In the genomic region with DNA sequence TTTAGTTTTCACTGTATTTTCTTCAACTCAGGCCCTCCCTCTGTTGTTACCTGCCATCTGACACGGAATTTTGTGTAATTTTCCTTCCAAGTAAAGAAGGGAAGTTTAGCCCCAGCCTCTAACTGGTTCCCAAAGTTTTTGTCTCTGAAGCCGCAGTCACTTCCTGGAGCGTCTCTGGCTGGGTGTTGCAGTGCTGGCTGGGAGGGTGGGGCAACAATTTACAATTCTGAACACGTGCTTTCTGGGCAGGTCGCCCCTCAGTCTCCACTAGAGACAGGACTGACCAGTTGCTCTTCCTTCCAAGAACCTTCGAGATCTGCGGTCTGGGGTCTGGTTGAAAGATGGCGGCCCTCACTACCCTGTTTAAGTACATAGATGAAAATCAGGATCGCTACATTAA, we compare ENCODE assay signal across 9 cellular contexts. TPM values are rescaled to one million over a fixed set of nuclear protein-coding genes. Genes with fewer than 3 reads are reported as not detected.
DNase-seq lines count a peak whose midpoint lies in the region; ATAC-seq, FAIRE-seq and TF ChIP-seq lines count a peak whose summit lies in the region.
"Had no signal": no experiment of that assay in that cellular context is flagged by ENCODE, and none has a peak within 500 bp of the region (broad histone marks: within the 10 kb centered on the region; RNA-seq: fewer than 3 reads in every experiment).

No MANE protein-coding gene starts in this region.

- H3K79me2 ChIP-seq in endothelial cell of umbilical vein (ENCODE audit: control insufficient read depth, insufficient read depth, low read length): peaks cover 23% of the 10 kb centered on the region

- DNase-seq in Calu3 (peak; percentile 66), endothelial cell of umbilical vein (ENCODE audit: low read depth, low spot score) (no peak), type B pancreatic cell (ENCODE audit: extremely low spot score, unreplicated experiment) (no peak), NCI-H1417 (lab: John Stamatoyannopoulos, UW) (no peak)
- peak; percentile 45 to 56 for DNase-seq in activated CD4-positive, alpha-beta T cell treated with anti-CD3 and anti-CD28 coated beads, Interleukin-2, amount 50 U/mL, for 48 hours
- DNase-seq: IMR-90 had no signal

- H3K9me3 Mint-ChIP-seq in Calu3 (ENCODE audit: low read depth, unreplicated experiment) (no peaks in the 10 kb centered on the region), type B pancreatic cell (no peaks in the 10 kb centered on the region)

- FAIRE-seq in endothelial cell of umbilical vein (lab: Jason Lieb, UNC): no peak

- ATAC-seq in GM21515 (IDR thresholded peaks at IDR 0.05; ENCODE audit: unreplicated experiment): peak; percentile 30

- H3K4me3 ChIP-seq in endothelial cell of umbilical vein (replicated peaks in 1 of 3; ENCODE audit: insufficient read depth in 1 of 3, low read depth in 1 of 3, low read length in 3 of 3): no peak overlapping the region
- H3K4me3 ChIP-seq in muscle layer of duodenum (ENCODE audit: low read depth in 1 of 2, low read length in 2 of 2): peak overlapping the region; percentile 36 to 63

- H3K36me3 Mint-ChIP-seq in Calu3 (ENCODE audit: insufficient read depth, unreplicated experiment) (peaks cover 71% of the 10 kb centered on the region), type B pancreatic cell (peaks cover 23% of the 10 kb centered on the region)

- CTCF ChIA-PET in Calu3 (lab: Charles Lee): no interaction called here
- CTCF ChIA-PET in endothelial cell of umbilical vein (lab: Charles Lee): no interaction called here

- POLR2A ChIA-PET in endothelial cell of umbilical vein (lab: Charles Lee): no interaction called here

- H3K4me1 ChIP-seq in endothelial cell of umbilical vein (ENCODE audit: control insufficient read depth, extremely low read depth, insufficient read depth, low read length): peaks cover 11% of the 10 kb centered on the region
- H3K4me1 ChIP-seq in muscle layer of duodenum (ENCODE audit: control insufficient read depth in 1 of 2, insufficient read depth in 2 of 2, low read length in 2 of 2): peaks cover 17 to 19% of the 10 kb centered on the region in 2 donors

- peaks cover 3 to 16% of the 10 kb centered on the region in 2 experiments for H3K36me3 ChIP-seq in endothelial cell of umbilical vein (ENCODE audit: control insufficient read depth in 2 of 2, extremely low read depth in 1 of 2, insufficient read depth in 2 of 2, low read length in 2 of 2)
- H3K36me3 ChIP-seq in muscle layer of duodenum (ENCODE audit: control insufficient read depth in 1 of 2, insufficient read depth in 2 of 2, low read length in 2 of 2): peaks cover 30 to 32% of the 10 kb centered on the region in 2 donors

- BruUV-seq in Calu3 (replicated peaks; lab: Mats Ljungman, UMichigan): no TSS peak
- no TSS peak for BruUV-seq in endothelial cell of umbilical vein (replicated peaks; lab: Mats Ljungman, UMichigan)

- H3K4me2 ChIP-seq in endothelial cell of umbilical vein (ENCODE audit: insufficient read depth, low read length): no peak overlapping the region

- H3K4me3 Mint-ChIP-seq in Calu3 (ENCODE audit: low read depth, unreplicated experiment) (peak overlapping the region; percentile 71), type B pancreatic cell (peak overlapping the region; percentile 86)

- no peaks in the 10 kb centered on the region for H4K20me1 ChIP-seq in endothelial cell of umbilical vein (replicated peaks; ENCODE audit: control insufficient read depth, extremely low read depth, insufficient read depth, low read length)

- intact Hi-C loops in Calu3 (cut with micrococcal nuclease; ENCODE audit: unreplicated experiment): loop anchor here (2.0 kb wide), 1 partner anchor 53 kb away; no protein-coding TSS in a partner anchor
- intact Hi-C loops in endothelial cell of umbilical vein (cut with micrococcal nuclease): loop anchor here (5.0 to 10.0 kb wide), 2 partner anchors 705 to 1993 kb away; a partner anchor contains a TSS

- H2AFZ ChIP-seq in endothelial cell of umbilical vein (ENCODE audit: low read depth, low read length): no peak overlapping the region

- TF ChIP-seq CTCF in Calu3 (IDR thresholded peaks at IDR 0.05; ENCODE audit: unreplicated experiment): no peak
- TF ChIP-seq CTCF in endothelial cell of umbilical vein (IDR thresholded peaks at IDR 0.05; ENCODE audit: extremely low read depth in 1 of 2, insufficient read depth in 1 of 2, low read depth in 1 of 2, low read length in 2 of 2): no peak
- no peak for TF ChIP-seq CTCF in type B pancreatic cell (conservative IDR thresholded peaks at IDR 0.05)

- H3K9ac ChIP-seq in endothelial cell of umbilical vein (replicated peaks; ENCODE audit: extremely low read depth, insufficient read depth, low read length): no peak overlapping the region

- H3K27me3 Mint-ChIP-seq in Calu3 (ENCODE audit: unreplicated experiment) (no peaks in the 10 kb centered on the region), type B pancreatic cell (no peaks in the 10 kb centered on the region)

- H3K4me1 Mint-ChIP-seq in Calu3 (ENCODE audit: low read depth, unreplicated experiment) (peaks cover 46% of the 10 kb centered on the region), type B pancreatic cell (ENCODE audit: unreplicated experiment) (peaks cover 29% of the 10 kb centered on the region)

- dilution Hi-C loops in endothelial cell of umbilical vein (cut with MboI; ENCODE audit: extremely low pct_ligation_motif_present, low sequenced_read_pairs): no loop called here

- H3K27ac Mint-ChIP-seq in Calu3 (ENCODE audit: unreplicated experiment) (peak overlapping the region; percentile 93), type B pancreatic cell (peak overlapping the region; percentile 96)

- no peaks in the 10 kb centered on the region for H3K9me1 ChIP-seq in endothelial cell of umbilical vein (replicated peaks; ENCODE audit: control insufficient read depth, extremely low read depth, insufficient read depth, low read length)

- no peak for TF ChIP-seq RAD21 in Ishikawa (IDR thresholded peaks at IDR 0.05; ENCODE audit: low read depth)

- no peak for TF ChIP-seq POLR2A in endothelial cell of umbilical vein (IDR thresholded peaks at IDR 0.05; ENCODE audit: low read depth, low read length)

- H3K27ac ChIP-seq in endothelial cell of umbilical vein (ENCODE audit: insufficient read depth, low read depth, low read length): no peak overlapping the region
- peak overlapping the region; percentile 85 for H3K27ac ChIP-seq in muscle layer of duodenum (ENCODE audit: low read length)

- TF ChIP-seq EP300 in Ishikawa (IDR thresholded peaks at IDR 0.05; ENCODE audit: borderline replicate concordance): no peak

- H3K27me3 ChIP-seq in endothelial cell of umbilical vein (ENCODE audit: control insufficient read depth in 2 of 2, insufficient read depth in 2 of 2, low read length in 2 of 2): no peaks in the 10 kb centered on the region
- no peaks in the 10 kb centered on the region for H3K27me3 ChIP-seq in muscle layer of duodenum (ENCODE audit: low read depth, low read length)

- H3K9me3 ChIP-seq in endothelial cell of umbilical vein (replicated peaks; ENCODE audit: control insufficient read depth, insufficient read depth, low read length) (no peaks in the 10 kb centered on the region), muscle layer of duodenum (ENCODE audit: control insufficient read depth in 1 of 2, low read length in 2 of 2) (no peaks in the 10 kb centered on the region)

TF ChIP-seq in endothelial cell of umbilical vein, 7 proteins besides CTCF, POLR2A, EP300 and RAD21 (continues in another document):
- TF ChIP-seq MYC (IDR thresholded peaks at IDR 0.05; ENCODE audit: low read depth, low read length) (no peak), JUN (IDR thresholded peaks at IDR 0.05; ENCODE audit: borderline replicate concordance, insufficient read depth, insufficient read length, low read depth) (no peak), EZH2 (IDR thresholded peaks at IDR 0.05; ENCODE audit: borderline replicate concordance, low read depth, low read length, severe bottlenecking) (no peak), FOS (IDR thresholded peaks at IDR 0.05; ENCODE audit: borderline replicate concordance, insufficient read depth, low read length) (no peak), GATA2 (IDR thresholded peaks at IDR 0.05; ENCODE audit: insufficient read depth, insufficient read length, low read depth, low read length) (no peak)

RNA-seq across cellular contexts. Expression of a gene that starts 3.5 kb away (rescaled TPM):
- total RNA-seq in Calu3 (2022): 279 and 312 TPM in 2 replicates
- 121 and 123 TPM in 2 replicates for total RNA-seq in endothelial cell of umbilical vein
- 39.9 and 52.9 TPM in 2 replicates for polyA plus RNA-seq in endothelial cell of umbilical vein
- polyA plus RNA-seq in endothelial cell of umbilical vein (2011; cell fraction: cytosol; rRNA removed): 67.0 and 79.0 TPM in 2 replicates
- polyA plus RNA-seq in endothelial cell of umbilical vein (2011; cell fraction: nucleus; rRNA removed): 78.4 and 84.3 TPM in 2 replicates
- 109 and 118 TPM in 2 replicates for polyA plus RNA-seq in endothelial cell of umbilical vein (2012)
- polyA minus RNA-seq in endothelial cell of umbilical vein: 112 and 114 TPM in 2 replicates
- 21.1 TPM for polyA minus RNA-seq in endothelial cell of umbilical vein (2011; cell fraction: cytosol; rRNA and poly(A)+ RNA removed)
- 39.0 and 52.5 TPM in 2 replicates for polyA minus RNA-seq in endothelial cell of umbilical vein (2011; cell fraction: nucleus; rRNA and poly(A)+ RNA removed)
- total RNA-seq in type B pancreatic cell (ENCODE audit: low replicate concordance): 197 and 248 TPM in 2 replicates

RNA-seq across cellular contexts. Expression of a gene that starts 34.7 kb away (rescaled TPM):
- total RNA-seq in Calu3 (2022) (not detected in 2 replicates), endothelial cell of umbilical vein (not detected in 2 replicates), type B pancreatic cell (ENCODE audit: low replicate concordance) (0.48 and 0.67 TPM in 2 replicates)
- not detected in 2 replicates for polyA plus RNA-seq in endothelial cell of umbilical vein
- not detected in 2 replicates for polyA plus RNA-seq in endothelial cell of umbilical vein (2011; cell fraction: cytosol; rRNA removed)
- polyA plus RNA-seq in endothelial cell of umbilical vein (2011; cell fraction: nucleus; rRNA removed): 0.06 and 0.22 TPM in 2 replicates
- polyA plus RNA-seq in endothelial cell of umbilical vein (2012): 0.17 TPM in 1 of 2 replicates, not detected in the other
- polyA minus RNA-seq in endothelial cell of umbilical vein: not detected in 2 replicates
- polyA minus RNA-seq in endothelial cell of umbilical vein (2011; cell fraction: cytosol; rRNA and poly(A)+ RNA removed): not detected
- polyA minus RNA-seq in endothelial cell of umbilical vein (2011; cell fraction: nucleus; rRNA and poly(A)+ RNA removed): not detected in 2 replicates
- total RNA-seq: IMR-90 had no signal
- polyA plus RNA-seq: IMR-90 had no signal

RNA-seq across cellular contexts. Expression of a gene that starts 42.5 kb away (rescaled TPM):
- total RNA-seq in Calu3 (2022) (not detected in 2 replicates), endothelial cell of umbilical vein (not detected in 2 replicates), type B pancreatic cell (ENCODE audit: low replicate concordance) (0.26 and 0.36 TPM in 2 replicates)
- polyA plus RNA-seq in endothelial cell of umbilical vein: not detected in 2 replicates
- not detected in 2 replicates for polyA plus RNA-seq in endothelial cell of umbilical vein (2011; cell fraction: cytosol; rRNA removed)
- not detected in 2 replicates for polyA plus RNA-seq in endothelial cell of umbilical vein (2011; cell fraction: nucleus; rRNA removed)
- polyA plus RNA-seq in endothelial cell of umbilical vein (2012): not detected in 2 replicates
- polyA minus RNA-seq in endothelial cell of umbilical vein: 0.04 TPM in 1 of 2 replicates, not detected in the other
- polyA minus RNA-seq in endothelial cell of umbilical vein (2011; cell fraction: cytosol; rRNA and poly(A)+ RNA removed): not detected
- not detected in 2 replicates for polyA minus RNA-seq in endothelial cell of umbilical vein (2011; cell fraction: nucleus; rRNA and poly(A)+ RNA removed)
- total RNA-seq: IMR-90 had no signal
- polyA plus RNA-seq: IMR-90 had no signal

Comparison
In these comparisons a context has a peak if more than half of its experiments do, and no peak if none do; other contexts are left out.
1. DNase-seq: peak in Calu3 (single experiment) and activated CD4-positive, alpha-beta T cell treated with anti-CD3 and anti-CD28 coated beads, Interleukin-2, amount 50 U/mL, for 48 hours (2 of 2); none in endothelial cell of umbilical vein (single experiment), type B pancreatic cell (single experiment) and NCI-H1417 (0 of 3).
2. H3K4me3 ChIP-seq: peak in muscle layer of duodenum (2 of 2); none in endothelial cell of umbilical vein (0 of 3).